In genomic region chr16:47375423-47375822, GRCh38 we compare ENCODE assay signal across 10 cellular contexts.
"Had no signal": no experiment of that assay in that cellular context is flagged by ENCODE, and none has a peak within 500 bp of the region (broad histone marks: within the 10 kb centered on the region; RNA-seq: fewer than 3 reads in every experiment).

No MANE protein-coding gene starts in this region.

- H3K9me3 Mint-ChIP-seq: activated T-helper 17 cell treated with anti-CD3 and anti-CD28 coated beads, Interleukin-2, amount 50 U/mL, for 72 hours; natural killer cell had no signal

- H3K4me3 Mint-ChIP-seq: activated CD8-positive, alpha-beta T cell treated with anti-CD3 and anti-CD28 coated beads, Interleukin-2, amount 10 ng/mL, durations not matched to agents 7 days and 5 days; activated naive CD4-positive, alpha-beta T cell treated with anti-CD3 and anti-CD28 coated beads for 36 hours; activated T-helper 17 cell treated with anti-CD3 and anti-CD28 coated beads, Interleukin-2, amount 50 U/mL, for 72 hours; natural killer cell had no signal

- DNase-seq: activated CD4-positive, alpha-beta T cell treated with anti-CD3 and anti-CD28 coated beads for 4 hours; activated CD8-positive, alpha-beta memory T cell treated with anti-CD3 and anti-CD28 coated beads, Interleukin-2, amount 50 U/mL, for 48 hours; activated CD8-positive, alpha-beta T cell treated with anti-CD3 and anti-CD28 coated beads, Interleukin-2, amount 10 ng/mL, durations not matched to agents 7 days and 5 days; activated naive CD4-positive, alpha-beta T cell treated with anti-CD3 and anti-CD28 coated beads for 36 hours; mucosa of descending colon; natural killer cell; nucleus accumbens; right cardiac atrium; small intestine had no signal

- H3K27ac Mint-ChIP-seq: activated CD8-positive, alpha-beta T cell treated with anti-CD3 and anti-CD28 coated beads, Interleukin-2, amount 10 ng/mL, durations not matched to agents 7 days and 5 days; activated naive CD4-positive, alpha-beta T cell treated with anti-CD3 and anti-CD28 coated beads for 36 hours; activated T-helper 17 cell treated with anti-CD3 and anti-CD28 coated beads, Interleukin-2, amount 50 U/mL, for 72 hours; natural killer cell had no signal

- H3K27me3 Mint-ChIP-seq: activated T-helper 17 cell treated with anti-CD3 and anti-CD28 coated beads, Interleukin-2, amount 50 U/mL, for 72 hours had no signal

- H3K36me3 Mint-ChIP-seq: natural killer cell had no signal
